ENCODE assay signal across 19 cellular contexts in genomic region chr2:200943527-200944120, GRCh38. TPM values are rescaled to one million over a fixed set of nuclear protein-coding genes. Genes with fewer than 3 reads are reported as not detected.
DNase-seq lines count a peak whose midpoint lies in the region; ATAC-seq and TF ChIP-seq lines count a peak whose summit lies in the region.
"Had no signal": no experiment of that assay in that cellular context is flagged by ENCODE, and none has a peak within 500 bp of the region (broad histone marks: within the 10 kb centered on the region; RNA-seq: fewer than 3 reads in every experiment).

No MANE protein-coding gene starts in this region.

- POLR2A ChIA-PET in PC-9 (lab: Charles Lee; ENCODE audit: unreplicated experiment), result no interaction called here

- peaks cover 24% of the 10 kb centered on the region for H3K4me1 Mint-ChIP-seq in chondrocyte (ENCODE audit: low read depth)
- peaks cover 9% of the 10 kb centered on the region for H3K4me1 Mint-ChIP-seq in stimulated activated memory B cell treated with anti-CD40 and anti-IgM and Interleukin-4, amounts not matched to agents 10 μg/mL and 1 μg/mL and 100 μg/mL, for 72 hours
- H3K4me1 Mint-ChIP-seq: mesothelial cell of epicardium had no signal

- H3K4me1 ChIP-seq in PC-9 (replicated peaks; ENCODE audit: insufficient read depth), result peaks cover 33% of the 10 kb centered on the region
- H3K4me1 ChIP-seq: upper lobe of right lung had no signal

- no peak overlapping the region for H3K4me2 ChIP-seq in PC-9

- H3K4me3 Mint-ChIP-seq in chondrocyte (ENCODE audit: unreplicated experiment), result no peak overlapping the region
- no peak overlapping the region for H3K4me3 Mint-ChIP-seq in stimulated activated memory B cell treated with anti-CD40 and anti-IgM and Interleukin-4, amounts not matched to agents 10 μg/mL and 1 μg/mL and 100 μg/mL, for 72 hours
- H3K4me3 Mint-ChIP-seq: dendritic cell treated with granulocyte-macrophage colony-stimulating factor and Interleukin-4, amounts not matched to agents 40 ng/mL and 50 ng/mL, for 4 days; mesothelial cell of epicardium had no signal

- no peak for DNase-seq in activated naive CD4-positive, alpha-beta T cell treated with anti-CD3 and anti-CD28 coated beads, Interleukin-2, amount 50 U/mL, for 72 hours (ENCODE audit: low spot score in 2 of 2)
- DNase-seq in activated naive CD4-positive, alpha-beta T cell treated with Interleukin-2 at 50 U/mL for 16 hours, result no peak
- DNase-seq in PC-9 (no peak), chondrocyte (ENCODE audit: low spot score) (no peak), CD1c-positive myeloid dendritic cell (ENCODE audit: extremely low spot score) (no peak), NCI-H1105 (lab: John Stamatoyannopoulos, UW) (no peak), amniotic stem cell (lab: John Stamatoyannopoulos, UW) (no peak)
- DNase-seq: Caco-2, foreskin melanocyte, NCI-H1092 treated with DMSO at 0.1 percent for 48 hours, NCI-H2107, NCI-H526, nucleus accumbens, right cardiac atrium, SIG-M5, upper lobe of right lung had no signal

- no peaks in the 10 kb centered on the region for H4K20me1 ChIP-seq in PC-9 (ENCODE audit: insufficient read depth)

- BruUV-seq in PC-9 (replicated peaks; lab: Mats Ljungman, UMichigan), result no TSS peak

- H3F3A ChIP-seq in PC-9 (ENCODE audit: insufficient read depth, low read depth), result peaks cover 22% of the 10 kb centered on the region

- peak; percentile 52 to 78 for ATAC-seq in activated naive CD4-positive, alpha-beta T cell treated with anti-CD3 and anti-CD28 coated beads, Interleukin-2, amount 50 U/mL, for 72 hours
- ATAC-seq in stimulated activated memory B cell treated with anti-CD40 and anti-IgM and Interleukin-4, amounts not matched to agents 10 μg/mL and 1 μg/mL and 100 μg/mL, for 72 hours, result no peak
- ATAC-seq: upper lobe of right lung had no signal

- H3K27me3 Mint-ChIP-seq in chondrocyte (ENCODE audit: low read depth), result no peaks in the 10 kb centered on the region
- H3K27me3 Mint-ChIP-seq in stimulated activated memory B cell treated with anti-CD40 and anti-IgM and Interleukin-4, amounts not matched to agents 10 μg/mL and 1 μg/mL and 100 μg/mL, for 72 hours, result no peaks in the 10 kb centered on the region
- H3K27me3 Mint-ChIP-seq: dendritic cell treated with granulocyte-macrophage colony-stimulating factor and Interleukin-4, amounts not matched to agents 40 ng/mL and 50 ng/mL, for 4 days had no signal

- H3K9me2 ChIP-seq in PC-9 (ENCODE audit: insufficient read depth), result no peaks in the 10 kb centered on the region

- H3K4me3 ChIP-seq in PC-9, result no peak overlapping the region
- H3K4me3 ChIP-seq: upper lobe of right lung had no signal

- H3K79me2 ChIP-seq in PC-9 (ENCODE audit: low read depth), result no peaks in the 10 kb centered on the region; the same call in 1 of the 2 replicates

- H3K27ac Mint-ChIP-seq in activated naive CD4-positive, alpha-beta T cell treated with anti-CD3 and anti-CD28 coated beads, Interleukin-2, amount 50 U/mL, for 72 hours, result peak overlapping the region; percentile 72 to 98
- H3K27ac Mint-ChIP-seq in chondrocyte (ENCODE audit: unreplicated experiment), result peak overlapping the region; percentile 96
- H3K27ac Mint-ChIP-seq in stimulated activated memory B cell treated with anti-CD40 and anti-IgM and Interleukin-4, amounts not matched to agents 10 μg/mL and 1 μg/mL and 100 μg/mL, for 72 hours, result peak overlapping the region; percentile 4
- H3K27ac Mint-ChIP-seq: dendritic cell treated with granulocyte-macrophage colony-stimulating factor and Interleukin-4, amounts not matched to agents 40 ng/mL and 50 ng/mL, for 4 days; mesothelial cell of epicardium had no signal

- peaks cover 0 to 42% of the 10 kb centered on the region in 2 donors for H3K36me3 Mint-ChIP-seq in activated naive CD4-positive, alpha-beta T cell treated with anti-CD3 and anti-CD28 coated beads, Interleukin-2, amount 50 U/mL, for 72 hours
- peaks cover 19% of the 10 kb centered on the region for H3K36me3 Mint-ChIP-seq in chondrocyte (ENCODE audit: low read depth)
- H3K36me3 Mint-ChIP-seq in stimulated activated memory B cell treated with anti-CD40 and anti-IgM and Interleukin-4, amounts not matched to agents 10 μg/mL and 1 μg/mL and 100 μg/mL, for 72 hours, result peaks cover 48% of the 10 kb centered on the region

- TF ChIP-seq CTCF in PC-9 (conservative IDR thresholded peaks at IDR 0.05), result no peak
- TF ChIP-seq CTCF in chondrocyte (IDR thresholded peaks at IDR 0.05), result no peak

- H3K9me3 Mint-ChIP-seq in activated naive CD4-positive, alpha-beta T cell treated with anti-CD3 and anti-CD28 coated beads, Interleukin-2, amount 50 U/mL, for 72 hours, result no peaks in the 10 kb centered on the region
- H3K9me3 Mint-ChIP-seq in chondrocyte (ENCODE audit: low read depth), result no peaks in the 10 kb centered on the region
- no peaks in the 10 kb centered on the region for H3K9me3 Mint-ChIP-seq in stimulated activated memory B cell treated with anti-CD40 and anti-IgM and Interleukin-4, amounts not matched to agents 10 μg/mL and 1 μg/mL and 100 μg/mL, for 72 hours
- H3K9me3 Mint-ChIP-seq: dendritic cell treated with granulocyte-macrophage colony-stimulating factor and Interleukin-4, amounts not matched to agents 40 ng/mL and 50 ng/mL, for 4 days; mesothelial cell of epicardium had no signal

- CTCF ChIA-PET in PC-9 (lab: Charles Lee), result no interaction called here

- peaks cover 28% of the 10 kb centered on the region; the same call in 1 of the 2 replicates for H3K36me3 ChIP-seq in PC-9 (ENCODE audit: low read depth)

- peak overlapping the region; percentile 95 for H3K27ac ChIP-seq in PC-9
- H3K27ac ChIP-seq: upper lobe of right lung had no signal

- no peaks in the 10 kb centered on the region for H3K27me3 ChIP-seq in PC-9 (ENCODE audit: insufficient read depth, low read depth)
- H3K27me3 ChIP-seq: upper lobe of right lung had no signal

- intact Hi-C loops in PC-9 (cut with micrococcal nuclease; ENCODE audit: unreplicated experiment), result no loop called here

- no peak overlapping the region for H2AFZ ChIP-seq in PC-9

- H3K9me3 ChIP-seq in PC-9 (ENCODE audit: insufficient read depth, low read depth), result no peaks in the 10 kb centered on the region
- H3K9me3 ChIP-seq: Caco-2, upper lobe of right lung had no signal

RNA-seq across cellular contexts. Expression of gene ORC2, which starts 19.8 kb away (rescaled TPM):
- total RNA-seq in activated naive CD4-positive, alpha-beta T cell treated with anti-CD3 and anti-CD28 coated beads, Interleukin-2, amount 50 U/mL, for 72 hours, result 10 to 100 TPM; 74.6 to 88.0 TPM
- total RNA-seq in PC-9 (2021) (34.0 and 43.3 TPM in 2 replicates), chondrocyte (19.2 to 35.6 TPM (median 19.8 TPM) in 3 replicates)

RNA-seq across cellular contexts. Expression of gene NIF3L1, which starts 54.5 kb away (rescaled TPM):
- total RNA-seq in activated naive CD4-positive, alpha-beta T cell treated with anti-CD3 and anti-CD28 coated beads, Interleukin-2, amount 50 U/mL, for 72 hours, result 10 to 100 TPM; 17.2 to 36.7 TPM
- total RNA-seq in PC-9 (2021) (27.3 and 45.6 TPM in 2 replicates), chondrocyte (14.8 to 22.2 TPM (median 17.5 TPM) in 3 replicates)

RNA-seq across cellular contexts. Expression of gene PPIL3, which starts 54.7 kb away (rescaled TPM):
- total RNA-seq in activated naive CD4-positive, alpha-beta T cell treated with anti-CD3 and anti-CD28 coated beads, Interleukin-2, amount 50 U/mL, for 72 hours, result 10 to 100 TPM; 62.8 to 86.4 TPM
- total RNA-seq in PC-9 (2021) (41.0 and 49.0 TPM in 2 replicates), chondrocyte (34.8 to 41.2 TPM (median 37.1 TPM) in 3 replicates)

Comparison
In these comparisons a context has a peak if more than half of its experiments do, and no peak if none do; other contexts are left out.
1. H3K27ac Mint-ChIP-seq: peak in every context shown above with its lines; median percentile 96 in chondrocyte; 85 in activated naive CD4-positive, alpha-beta T cell treated with anti-CD3 and anti-CD28 coated beads, Interleukin-2, amount 50 U/mL, for 72 hours; 4 in stimulated activated memory B cell treated with anti-CD40 and anti-IgM and Interleukin-4, amounts not matched to agents 10 μg/mL and 1 μg/mL and 100 μg/mL, for 72 hours.